ENCODE assay signal across 9 cellular contexts in genomic region chr3:133773732-133774131, GRCh38. TPM values are rescaled to one million over a fixed set of nuclear protein-coding genes. Genes with fewer than 3 reads are reported as not detected.
"Had no signal": no experiment of that assay in that cellular context is flagged by ENCODE, and none has a peak within 500 bp of the region (broad histone marks: within the 10 kb centered on the region; RNA-seq: fewer than 3 reads in every experiment).

No MANE protein-coding gene starts in this region.

- FAIRE-seq: G401.6, GM12878, GM12891, GM12892, GM18507, GM19239 had no signal

- ATAC-seq: GM12878 had no signal

- H3K4me3 ChIP-seq: GM12878 had no signal

- DNase-seq: GDM1, GF-D8 had no signal

RNA-seq across cellular contexts. Expression of gene TF, which starts 27.5 kb away (rescaled TPM):
- total RNA-seq: G401 had no signal
